Comparison of ENCODE assay signal across 8 cellular contexts in the genomic region with DNA sequence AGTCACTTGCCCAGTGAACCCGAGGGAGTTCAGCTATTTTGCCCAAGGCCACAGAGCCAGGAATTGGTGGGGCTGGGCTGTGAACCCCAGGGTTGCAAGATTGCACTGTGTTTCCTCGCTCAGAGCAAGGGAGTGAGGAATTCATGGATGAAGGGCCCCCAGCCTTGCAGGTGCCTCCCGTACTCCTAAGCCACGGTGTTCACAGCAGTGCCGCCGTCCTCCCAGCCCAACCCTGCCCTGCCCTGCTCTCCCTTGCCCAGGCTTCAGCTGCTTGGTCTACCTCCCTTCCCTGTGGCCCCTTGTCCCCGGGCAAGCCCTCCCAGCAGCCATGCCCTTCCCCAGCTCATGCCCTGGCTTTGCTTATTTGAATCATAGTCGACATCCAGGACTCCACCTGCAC. TPM values are rescaled to one million over a fixed set of nuclear protein-coding genes. Genes with fewer than 3 reads are reported as not detected.
"Had no signal": no experiment of that assay in that cellular context is flagged by ENCODE, and none has a peak within 500 bp of the region (broad histone marks: within the 10 kb centered on the region; RNA-seq: fewer than 3 reads in every experiment).

No MANE protein-coding gene starts in this region.

- H3K4me3 Mint-ChIP-seq: GM23338 had no signal

- H3K36me3 ChIP-seq: HAP-1 had no signal

- FAIRE-seq: HTR-8/SVneo, K562 had no signal

- H2AFZ ChIP-seq: GM23338 had no signal

- H3K27ac Mint-ChIP-seq: GM23338 had no signal

- DNase-seq: H7, IMR-90 had no signal

- H3K4me3 ChIP-seq: GM23338, HAP-1, K562 had no signal

- H3K9me3 ChIP-seq: HAP-1 had no signal

- H3K4me2 ChIP-seq: GM23338 had no signal

- ATAC-seq: GM23338, HCT116, K562 had no signal

RNA-seq across cellular contexts. Expression of a gene that starts 6.1 kb away (rescaled TPM):
- total RNA-seq: HT-29, IMR-90, K562 had no signal
- polyA plus RNA-seq: IMR-90 had no signal
